In the genomic region with DNA sequence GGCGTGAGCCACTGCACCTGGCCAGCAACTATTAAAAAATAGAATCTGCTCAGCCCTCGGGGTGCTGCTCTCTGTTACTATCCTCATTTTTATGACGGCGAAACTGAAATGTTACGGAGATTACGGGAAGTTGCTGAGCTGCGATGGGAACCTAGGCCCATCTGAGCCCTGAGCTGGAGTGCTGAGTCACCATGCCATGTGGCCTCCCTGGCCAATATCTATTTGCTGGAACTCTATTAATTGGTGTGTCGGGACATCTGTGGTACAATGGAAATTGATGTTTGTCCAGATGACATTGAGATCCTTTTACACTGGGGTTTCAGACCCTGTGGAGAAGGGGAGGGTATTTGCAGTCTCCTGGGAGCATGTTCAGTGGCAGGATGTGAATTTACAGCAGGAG, we compare ENCODE assay signal across 11 cellular contexts. TPM values are rescaled to one million over a fixed set of nuclear protein-coding genes. Genes with fewer than 3 reads are reported as not detected.
"Had no signal": no experiment of that assay in that cellular context is flagged by ENCODE, and none has a peak within 500 bp of the region (broad histone marks: within the 10 kb centered on the region; RNA-seq: fewer than 3 reads in every experiment).

No MANE protein-coding gene starts in this region.

- ATAC-seq: activated CD4-positive, CD25-positive, alpha-beta regulatory T cell treated with anti-CD3 and anti-CD28 coated beads, Interleukin-2, amount 50 U/mL, for 24 hours had no signal

- H3K79me2 ChIP-seq: parathyroid adenoma had no signal

- H2AFZ ChIP-seq: neural progenitor cell, parathyroid adenoma had no signal

- H3K27ac ChIP-seq: neural progenitor cell, parathyroid adenoma, skin epidermis had no signal

- H3K4me2 ChIP-seq: neural progenitor cell had no signal

- H3K36me3 ChIP-seq: neural progenitor cell had no signal

- H3K4me3 ChIP-seq: neural progenitor cell, skin epidermis had no signal

- DNase-seq: erythroblast, hippocampal formation, kidney glomerular epithelial cell, mesendoderm had no signal

- H3K9ac ChIP-seq: neural progenitor cell, parathyroid adenoma had no signal

- H3K4me1 ChIP-seq: neural progenitor cell, parathyroid adenoma had no signal

RNA-seq across cellular contexts. Expression of gene PRDM12, which starts 8.1 kb away (rescaled TPM):
- total RNA-seq: liver, renal cortical epithelial cell, urinary bladder had no signal
- polyA plus RNA-seq: urinary bladder had no signal
